ENCODE assay signal across 9 cellular contexts in the genomic region with DNA sequence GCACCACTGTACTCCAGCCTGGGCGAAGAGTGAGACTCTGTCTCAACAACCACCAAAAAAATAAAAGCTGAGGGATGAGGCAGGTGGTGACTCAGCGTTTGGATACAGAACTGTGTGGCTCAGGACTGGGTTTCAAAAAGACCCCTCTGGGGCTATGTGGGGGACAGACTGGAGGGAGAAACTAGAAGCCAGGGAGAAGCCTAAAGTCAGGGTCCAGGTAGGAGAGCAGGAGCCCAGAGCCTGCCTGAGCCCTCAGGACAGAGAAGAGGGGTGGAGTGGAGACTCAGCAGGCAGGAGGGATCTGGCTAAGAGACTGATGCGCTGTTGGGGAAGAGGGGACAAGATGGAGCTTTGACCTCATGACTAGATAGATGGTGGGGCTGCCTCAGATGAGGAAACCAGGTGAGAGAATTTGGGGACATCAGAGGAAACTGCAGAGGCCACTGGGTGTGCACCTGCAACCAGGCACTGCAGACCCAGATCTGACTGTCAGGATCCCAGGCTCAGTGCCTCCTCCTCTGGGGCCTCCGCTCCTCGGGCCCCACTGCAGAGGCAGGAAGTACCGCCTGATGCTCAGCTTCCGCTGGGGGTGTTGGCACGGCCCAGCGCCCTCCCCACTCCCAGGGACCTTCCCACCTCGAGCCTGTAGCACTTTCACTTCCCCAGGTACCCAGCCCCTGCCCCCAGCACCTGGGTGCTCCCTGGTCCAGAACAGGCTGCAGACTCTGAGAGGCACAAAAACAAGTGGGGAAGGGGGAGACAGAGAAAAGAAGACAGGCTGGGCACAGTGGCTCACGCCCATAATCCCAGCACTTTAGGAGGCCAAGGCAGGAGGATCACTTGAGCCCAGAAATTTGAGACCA. TPM values are rescaled to one million over a fixed set of nuclear protein-coding genes. Genes with fewer than 3 reads are reported as not detected.
DNase-seq lines count a peak whose midpoint lies in the region; ATAC-seq, FAIRE-seq and TF ChIP-seq lines count a peak whose summit lies in the region.
"Had no signal": no experiment of that assay in that cellular context is flagged by ENCODE, and none has a peak within 500 bp of the region (broad histone marks: within the 10 kb centered on the region; RNA-seq: fewer than 3 reads in every experiment).

No MANE protein-coding gene starts in this region.

- ATAC-seq in HG02623 (IDR thresholded peaks at IDR 0.05; ENCODE audit: unreplicated experiment) = peak; percentile 36
- no peak for ATAC-seq in K562

- no peak for FAIRE-seq in K562 (lab: Jason Lieb, UNC)

- CTCF ChIA-PET in K562 (lab: Yijun Ruan, JAX; ENCODE audit: low intra/inter-chr PET ratio) = interaction anchor here (0.5 kb wide), 1 partner anchor 136 kb away, joined by 5 read pairs; no protein-coding TSS in a partner anchor

- no peaks in the 10 kb centered on the region for H4K20me1 ChIP-seq in K562 (replicated peaks; ENCODE audit: control insufficient read depth, insufficient read depth, low read length)

- in situ Hi-C loops in K562 (cut with MboI) (no loop called here), HAP-1 (cut with MboI; ENCODE audit: low sequenced_read_pairs) (no loop called here)

- TF ChIP-seq RAD21 in K562 (CRISPR knock-in tag; conservative IDR thresholded peaks at IDR 0.05 in 1 of 2, IDR thresholded peaks at IDR 0.05 in 1 of 2) = no peak

- POLR2A ChIA-PET in K562 (lab: Yijun Ruan, JAX) = interaction anchor here (0.5 to 1.6 kb wide), 3 partner anchors 12 to 171 kb away, joined by 3 to 4 read pairs (median 3); no protein-coding TSS in a partner anchor

- no peaks in the 10 kb centered on the region for H3K27me3 ChIP-seq in K562 (ENCODE audit: control insufficient read depth in 2 of 2, insufficient read depth in 2 of 2, low read length in 2 of 2)
- no peaks in the 10 kb centered on the region for H3K27me3 ChIP-seq in HAP-1 (ENCODE audit: low read depth)
- no peaks in the 10 kb centered on the region for H3K27me3 ChIP-seq in SJCRH30

- peak; percentile 23 to 82 (median 64) for DNase-seq in T-helper 2 cell
- DNase-seq in K562 (ENCODE audit: extremely low read depth in 1 of 4, low spot score in 3 of 4) = no peak
- DNase-seq in stimulated activated CD4-positive, alpha-beta T cell treated with anti-CD3 and anti-CD28 coated beads, Interleukin-1b, Interleukin-23, amount 100 ng/mL, for 4 hours (ENCODE audit: low read depth in 2 of 2) = peak; percentile 53
- no peak for DNase-seq in HAP-1 (ENCODE audit: low spot score in 2 of 2)
- DNase-seq in SJCRH30 = no peak
- DNase-seq in DMS153 (lab: John Stamatoyannopoulos, UW) = no peak

- no peak overlapping the region for H2AFZ ChIP-seq in K562 (ENCODE audit: low read depth, low read length)

- H3K4me2 ChIP-seq in K562 (ENCODE audit: insufficient read depth, low read length) = no peak overlapping the region

- 0 out of 3 replicates have a peak, but pooled peaks cover 3% of the 10 kb centered on the region for H3K36me3 ChIP-seq in K562 (ENCODE audit: control insufficient read depth, insufficient read depth, low read length)
- H3K36me3 ChIP-seq in HAP-1 (replicated peaks) = no peaks in the 10 kb centered on the region
- no peaks in the 10 kb centered on the region for H3K36me3 ChIP-seq in SJCRH30

- no peak for TF ChIP-seq POLR2A in K562 (conservative IDR thresholded peaks at IDR 0.05)

- H3K9me1 ChIP-seq in K562 (ENCODE audit: control insufficient read depth, insufficient read depth, low read length) = no peaks in the 10 kb centered on the region

- intact Hi-C loops in K562 (cut with micrococcal nuclease) = no loop called here

- TF ChIP-seq EP300 in K562 (IDR thresholded peaks at IDR 0.05; ENCODE audit: low read length) = no peak

- peak overlapping the region; percentile 11; the same call in 1 of the 2 replicates for H3K4me3 ChIP-seq in GM08714 (ENCODE audit: low read length)
- H3K4me3 ChIP-seq in K562 = no peak overlapping the region
- H3K4me3 ChIP-seq in HAP-1 = no peak overlapping the region
- H3K4me3 ChIP-seq in SJCRH30 = no peak overlapping the region

- 68% methylated on average over 10 of the region's 11 CpGs for WGBS in K562 (ENCODE audit: insufficient coverage, low coverage, missing lambda C conversion rate)

- no peak overlapping the region for H3K27ac ChIP-seq in K562 (ENCODE audit: extremely low read depth, low read depth, low read length)
- no peak overlapping the region for H3K27ac ChIP-seq in SJCRH30

- TF ChIP-seq CTCF in K562 (IDR thresholded peaks at IDR 0.05 in 2 of 3, conservative IDR thresholded peaks at IDR 0.05 in 1 of 3; ENCODE audit: insufficient read depth in 2 of 3, low read depth in 1 of 3, low read length in 3 of 3) = no peak

- peaks cover 29 to 65% of the 10 kb centered on the region in 2 experiments; a peak in 4 of 5 replicates for H3K4me1 ChIP-seq in K562 (replicated peaks in 1 of 2; ENCODE audit: control insufficient read depth in 2 of 2, insufficient read depth in 2 of 2, low read length in 2 of 2)
- no peaks in the 10 kb centered on the region for H3K4me1 ChIP-seq in HAP-1
- no peaks in the 10 kb centered on the region for H3K4me1 ChIP-seq in SJCRH30

- no TSS peak for BruUV-seq in K562 (replicated peaks; lab: Mats Ljungman, UMichigan)

- H3K79me2 ChIP-seq in K562 (ENCODE audit: control insufficient read depth, insufficient read depth, low read length) = no peaks in the 10 kb centered on the region

- H3K9ac ChIP-seq in K562 (ENCODE audit: insufficient read depth in 1 of 2, low read depth in 2 of 2, low read length in 2 of 2) = peak overlapping the region in 1 of 2 experiments; percentile 2; a peak in 1 of 4 replicates

- H3K9me3 ChIP-seq in K562 (replicated peaks; ENCODE audit: control insufficient read depth, insufficient read depth, low read depth, low read length) (no peaks in the 10 kb centered on the region), HAP-1 (no peaks in the 10 kb centered on the region), SJCRH30 (replicated peaks) (no peaks in the 10 kb centered on the region)

RNA-seq across cellular contexts. Expression of a gene that starts 1.5 kb away (rescaled TPM):
- total RNA-seq in K562 (2011; cell fraction: chromatin; rRNA removed; ENCODE audit: low replicate concordance) = 15.6 and 23.5 TPM in 2 replicates
- 8.3 and 13.2 TPM in 2 replicates for total RNA-seq in K562 (2011; cell fraction: nucleolus; rRNA removed)
- 12.3 and 15.8 TPM in 2 replicates for total RNA-seq in K562 (2011; cell fraction: nucleoplasm; rRNA removed)
- total RNA-seq in K562 (2014; rRNA removed) = 4.0 and 5.0 TPM in 2 replicates
- 3.1 and 3.8 TPM in 2 replicates for total RNA-seq in K562 (2014; rRNA removed; fragmentation: Illumina TruSeq; extraction: Trizol)
- 5.0 and 6.2 TPM in 2 replicates for total RNA-seq in K562 (2015; rRNA removed; fragmentation: Illumina TruSeq; extraction: Trizol)
- total RNA-seq in K562 (2021) = 11.0 and 12.0 TPM in 2 replicates
- polyA plus RNA-seq in K562 (2011; rRNA removed) = 2.5 and 5.8 TPM in 2 replicates
- polyA plus RNA-seq in K562 (2011; cell fraction: cytosol; rRNA removed) = 7.5 and 9.8 TPM in 2 replicates
- polyA plus RNA-seq in K562 (2011; cell fraction: nucleus; rRNA removed) = 21.2 and 22.5 TPM in 2 replicates
- 14.6 and 37.6 TPM in 2 replicates for polyA plus RNA-seq in K562 (2012)
- 16.3 and 19.0 TPM in 2 replicates for polyA plus RNA-seq in K562 (2014; fragmentation: Illumina TruSeq; extraction: Trizol)
- 1 to 10 TPM; 7.4 to 8.3 TPM for polyA plus RNA-seq in K562 (2014; fragmentation: Nextera tagmentation; extraction: Ambion mirVana)
- 10.8 and 11.0 TPM in 2 replicates for polyA plus RNA-seq in K562 (2014; rRNA removed)
- 3.6 and 5.2 TPM in 2 replicates for polyA minus RNA-seq in K562 (2011; rRNA and poly(A)+ RNA removed)
- polyA minus RNA-seq in K562 (2011; cell fraction: cytosol; rRNA and poly(A)+ RNA removed) = 5.4 and 7.6 TPM in 2 replicates
- polyA minus RNA-seq in K562 (2011; cell fraction: nucleus; rRNA and poly(A)+ RNA removed) = 3.6 and 3.8 TPM in 2 replicates
- total RNA-seq in SJCRH30 (2014; rRNA removed; shearing (Covaris generic)) = not detected in 2 replicates
- total RNA-seq: dermis microvascular lymphatic vessel endothelial cell had no signal

RNA-seq across cellular contexts. Expression of a gene that starts 8.7 kb away (rescaled TPM):
- 2.9 and 6.2 TPM in 2 replicates for total RNA-seq in K562 (2011; cell fraction: chromatin; rRNA removed; ENCODE audit: low replicate concordance)
- 2.0 and 2.6 TPM in 2 replicates for total RNA-seq in K562 (2011; cell fraction: nucleolus; rRNA removed)
- 3.0 and 3.2 TPM in 2 replicates for total RNA-seq in K562 (2011; cell fraction: nucleoplasm; rRNA removed)
- 0.05 TPM in 1 of 2 replicates, not detected in the other for total RNA-seq in K562 (2014; rRNA removed)
- total RNA-seq in K562 (2014; rRNA removed; fragmentation: Illumina TruSeq; extraction: Trizol) = 0.35 and 0.36 TPM in 2 replicates
- total RNA-seq in K562 (2015; rRNA removed; fragmentation: Illumina TruSeq; extraction: Trizol) = 0.15 and 0.22 TPM in 2 replicates
- 0.67 and 0.95 TPM in 2 replicates for total RNA-seq in K562 (2021)
- polyA plus RNA-seq in K562 (2011; rRNA removed) = 0.37 and 0.52 TPM in 2 replicates
- polyA plus RNA-seq in K562 (2011; cell fraction: cytosol; rRNA removed) = 0.27 and 0.30 TPM in 2 replicates
- 1.4 and 1.6 TPM in 2 replicates for polyA plus RNA-seq in K562 (2011; cell fraction: nucleus; rRNA removed)
- 0.37 and 0.76 TPM in 2 replicates for polyA plus RNA-seq in K562 (2012)
- polyA plus RNA-seq in K562 (2014; fragmentation: Illumina TruSeq; extraction: Trizol) = 0.09 and 0.48 TPM in 2 replicates
- polyA plus RNA-seq in K562 (2014; fragmentation: Nextera tagmentation; extraction: Ambion mirVana) = under 1 TPM; 0.35 to 0.46 TPM
- 0.66 and 0.80 TPM in 2 replicates for polyA plus RNA-seq in K562 (2014; rRNA removed)
- polyA minus RNA-seq in K562 (2011; rRNA and poly(A)+ RNA removed) = 0.27 and 1.1 TPM in 2 replicates
- polyA minus RNA-seq in K562 (2011; cell fraction: cytosol; rRNA and poly(A)+ RNA removed) = 0.38 TPM in 1 of 2 replicates, not detected in the other
- polyA minus RNA-seq in K562 (2011; cell fraction: nucleus; rRNA and poly(A)+ RNA removed) = 0.40 and 0.44 TPM in 2 replicates
- total RNA-seq in SJCRH30 (2014; rRNA removed; shearing (Covaris generic)) = 0.33 and 0.40 TPM in 2 replicates

RNA-seq across cellular contexts. Expression of a gene that starts 28.6 kb away (rescaled TPM):
- 12.9 and 26.4 TPM in 2 replicates for total RNA-seq in K562 (2011; cell fraction: chromatin; rRNA removed; ENCODE audit: low replicate concordance)
- total RNA-seq in K562 (2011; cell fraction: nucleolus; rRNA removed) = 12.1 and 13.3 TPM in 2 replicates
- 15.0 and 16.8 TPM in 2 replicates for total RNA-seq in K562 (2011; cell fraction: nucleoplasm; rRNA removed)
- 14.7 and 15.3 TPM in 2 replicates for total RNA-seq in K562 (2014; rRNA removed)
- 11.2 and 12.6 TPM in 2 replicates for total RNA-seq in K562 (2014; rRNA removed; fragmentation: Illumina TruSeq; extraction: Trizol)
- total RNA-seq in K562 (2015; rRNA removed; fragmentation: Illumina TruSeq; extraction: Trizol) = 12.7 and 13.9 TPM in 2 replicates
- total RNA-seq in K562 (2021) = 19.5 and 20.7 TPM in 2 replicates
- 10.7 and 12.4 TPM in 2 replicates for polyA plus RNA-seq in K562 (2011; rRNA removed)
- polyA plus RNA-seq in K562 (2011; cell fraction: cytosol; rRNA removed) = 11.2 and 17.7 TPM in 2 replicates
- 9.4 and 15.6 TPM in 2 replicates for polyA plus RNA-seq in K562 (2011; cell fraction: nucleus; rRNA removed)
- 15.9 and 17.9 TPM in 2 replicates for polyA plus RNA-seq in K562 (2012)
- polyA plus RNA-seq in K562 (2014; fragmentation: Illumina TruSeq; extraction: Trizol) = 25.4 and 27.0 TPM in 2 replicates
- polyA plus RNA-seq in K562 (2014; fragmentation: Nextera tagmentation; extraction: Ambion mirVana) = 1 to 10 TPM; 1.6 to 1.8 TPM
- polyA plus RNA-seq in K562 (2014; rRNA removed) = 14.2 and 18.8 TPM in 2 replicates
- 7.2 and 9.5 TPM in 2 replicates for polyA minus RNA-seq in K562 (2011; rRNA and poly(A)+ RNA removed)
- 10.4 and 14.6 TPM in 2 replicates for polyA minus RNA-seq in K562 (2011; cell fraction: cytosol; rRNA and poly(A)+ RNA removed)
- polyA minus RNA-seq in K562 (2011; cell fraction: nucleus; rRNA and poly(A)+ RNA removed) = 4.8 and 6.9 TPM in 2 replicates
- total RNA-seq in SJCRH30 (2014; rRNA removed; shearing (Covaris generic)) = 72.1 and 72.3 TPM in 2 replicates

RNA-seq across cellular contexts. Expression of a gene that starts 30.0 kb away (rescaled TPM):
- total RNA-seq in K562 (2011; cell fraction: chromatin; rRNA removed; ENCODE audit: low replicate concordance) = 1.1 and 1.3 TPM in 2 replicates
- total RNA-seq in K562 (2011; cell fraction: nucleolus; rRNA removed) = 1.3 and 1.7 TPM in 2 replicates
- 1.3 and 2.3 TPM in 2 replicates for total RNA-seq in K562 (2011; cell fraction: nucleoplasm; rRNA removed)
- total RNA-seq in K562 (2014; rRNA removed) (1.4 and 1.7 TPM in 2 replicates), K562 (2014; rRNA removed; fragmentation: Illumina TruSeq; extraction: Trizol) (0.44 and 0.61 TPM in 2 replicates), K562 (2015; rRNA removed; fragmentation: Illumina TruSeq; extraction: Trizol) (0.62 and 0.90 TPM in 2 replicates), K562 (2021) (0.69 and 1.3 TPM in 2 replicates)
- polyA plus RNA-seq in K562 (2011; rRNA removed) (1.4 and 1.5 TPM in 2 replicates), K562 (2014; fragmentation: Illumina TruSeq; extraction: Trizol) (0.30 and 0.52 TPM in 2 replicates), K562 (2014; fragmentation: Nextera tagmentation; extraction: Ambion mirVana) (under 1 TPM; 0.15 to 0.34 TPM), K562 (2014; rRNA removed) (0.44 and 0.96 TPM in 2 replicates)
- polyA plus RNA-seq in K562 (2011; cell fraction: cytosol; rRNA removed) = 1.0 and 1.1 TPM in 2 replicates
- polyA plus RNA-seq in K562 (2011; cell fraction: nucleus; rRNA removed) = 1.4 TPM in 2 replicates
- 0.56 and 1.2 TPM in 2 replicates for polyA plus RNA-seq in K562 (2012)
- polyA minus RNA-seq in K562 (2011; rRNA and poly(A)+ RNA removed) = 0.66 and 0.70 TPM in 2 replicates
- polyA minus RNA-seq in K562 (2011; cell fraction: cytosol; rRNA and poly(A)+ RNA removed) = 1.9 TPM in 1 of 2 replicates, not detected in the other
- polyA minus RNA-seq in K562 (2011; cell fraction: nucleus; rRNA and poly(A)+ RNA removed) = not detected in 2 replicates
- 0.13 and 0.24 TPM in 2 replicates for total RNA-seq in SJCRH30 (2014; rRNA removed; shearing (Covaris generic))

RNA-seq across cellular contexts. Expression of a gene that starts 54.4 kb away (rescaled TPM):
- 0.84 and 1.3 TPM in 2 replicates for total RNA-seq in K562 (2011; cell fraction: chromatin; rRNA removed; ENCODE audit: low replicate concordance)
- 1.0 and 1.8 TPM in 2 replicates for total RNA-seq in K562 (2011; cell fraction: nucleolus; rRNA removed)
- total RNA-seq in K562 (2011; cell fraction: nucleoplasm; rRNA removed) = 0.44 and 0.61 TPM in 2 replicates
- total RNA-seq in K562 (2014; rRNA removed) = 0.36 and 0.78 TPM in 2 replicates
- total RNA-seq in K562 (2014; rRNA removed; fragmentation: Illumina TruSeq; extraction: Trizol) = 0.26 and 0.44 TPM in 2 replicates
- 0.07 and 0.41 TPM in 2 replicates for total RNA-seq in K562 (2015; rRNA removed; fragmentation: Illumina TruSeq; extraction: Trizol)
- total RNA-seq in K562 (2021) = 0.20 and 0.60 TPM in 2 replicates
- polyA plus RNA-seq in K562 (2011; rRNA removed) = 0.60 and 0.70 TPM in 2 replicates
- polyA plus RNA-seq in K562 (2011; cell fraction: cytosol; rRNA removed) = 0.54 and 1.3 TPM in 2 replicates
- 1.9 and 2.2 TPM in 2 replicates for polyA plus RNA-seq in K562 (2011; cell fraction: nucleus; rRNA removed)
- polyA plus RNA-seq in K562 (2012) = 0.44 and 1.5 TPM in 2 replicates
- 0.19 and 0.31 TPM in 2 replicates for polyA plus RNA-seq in K562 (2014; fragmentation: Illumina TruSeq; extraction: Trizol)
- polyA plus RNA-seq in K562 (2014; fragmentation: Nextera tagmentation; extraction: Ambion mirVana) = under 1 TPM in 1 of 2 experiments, not detected in 1; 0.13 TPM
- 0.84 and 3.2 TPM in 2 replicates for polyA plus RNA-seq in K562 (2014; rRNA removed)
- polyA minus RNA-seq in K562 (2011; rRNA and poly(A)+ RNA removed) = 0.12 and 0.14 TPM in 2 replicates
- polyA minus RNA-seq in K562 (2011; cell fraction: cytosol; rRNA and poly(A)+ RNA removed) = not detected in 2 replicates
- not detected in 2 replicates for polyA minus RNA-seq in K562 (2011; cell fraction: nucleus; rRNA and poly(A)+ RNA removed)
- not detected in 2 replicates for total RNA-seq in SJCRH30 (2014; rRNA removed; shearing (Covaris generic))
- total RNA-seq: dermis microvascular lymphatic vessel endothelial cell had no signal

Comparison
In these comparisons a context has a peak if more than half of its experiments do, and no peak if none do; other contexts are left out.
1. DNase-seq: peak in T-helper 2 cell (5 of 5) and stimulated activated CD4-positive, alpha-beta T cell treated with anti-CD3 and anti-CD28 coated beads, Interleukin-1b, Interleukin-23, amount 100 ng/mL, for 4 hours (2 of 2); none in K562 (0 of 4), HAP-1 (0 of 2), SJCRH30 (0 of 2) and DMS153 (single experiment).